Comparison of ENCODE assay signal across 1 cellular context in the genomic region with DNA sequence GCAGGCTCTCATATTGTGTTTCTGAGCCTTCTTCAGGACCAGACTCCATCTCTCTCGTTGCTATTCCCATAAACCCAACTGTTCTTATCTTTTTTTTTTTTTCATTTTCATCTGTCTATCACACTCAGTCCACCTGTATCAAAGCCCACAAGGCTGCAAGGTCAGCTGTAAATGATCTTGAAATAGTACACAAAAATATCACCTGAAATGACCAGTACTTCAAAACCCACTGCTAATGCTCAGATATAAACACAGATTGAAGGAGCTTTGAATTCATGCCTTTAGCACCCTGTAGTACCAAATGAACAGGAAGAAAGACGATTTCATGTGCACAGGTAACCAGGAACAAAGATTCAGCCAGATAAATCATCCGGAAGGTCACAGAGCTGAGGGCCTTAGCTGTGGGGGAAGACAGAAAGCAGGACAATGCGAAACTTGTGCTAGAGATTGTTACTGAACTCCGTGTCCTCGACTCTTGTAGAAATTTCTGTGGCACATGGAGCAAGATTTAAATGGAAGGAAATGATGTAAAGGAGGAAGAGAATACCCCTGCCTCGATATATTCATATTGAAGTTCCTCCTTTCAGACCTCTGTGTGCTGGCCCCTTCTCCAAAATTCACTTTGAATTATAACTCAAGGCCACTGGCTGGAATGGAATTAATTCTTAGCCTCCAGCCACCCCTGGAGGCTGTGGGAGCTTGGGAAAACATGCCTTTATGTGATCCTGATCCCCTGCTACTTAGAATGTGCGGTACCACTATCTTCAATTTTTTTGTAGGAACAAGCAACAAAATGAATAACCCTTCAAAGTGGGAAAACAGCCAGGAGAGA.
TF ChIP-seq lines count a peak whose summit lies in the region.

No MANE protein-coding gene starts in this region.

TF ChIP-seq in liver, 16 proteins besides CTCF, POLR2A, EP300 and RAD21 (continued from another document):
- TF ChIP-seq, protein P1, sequence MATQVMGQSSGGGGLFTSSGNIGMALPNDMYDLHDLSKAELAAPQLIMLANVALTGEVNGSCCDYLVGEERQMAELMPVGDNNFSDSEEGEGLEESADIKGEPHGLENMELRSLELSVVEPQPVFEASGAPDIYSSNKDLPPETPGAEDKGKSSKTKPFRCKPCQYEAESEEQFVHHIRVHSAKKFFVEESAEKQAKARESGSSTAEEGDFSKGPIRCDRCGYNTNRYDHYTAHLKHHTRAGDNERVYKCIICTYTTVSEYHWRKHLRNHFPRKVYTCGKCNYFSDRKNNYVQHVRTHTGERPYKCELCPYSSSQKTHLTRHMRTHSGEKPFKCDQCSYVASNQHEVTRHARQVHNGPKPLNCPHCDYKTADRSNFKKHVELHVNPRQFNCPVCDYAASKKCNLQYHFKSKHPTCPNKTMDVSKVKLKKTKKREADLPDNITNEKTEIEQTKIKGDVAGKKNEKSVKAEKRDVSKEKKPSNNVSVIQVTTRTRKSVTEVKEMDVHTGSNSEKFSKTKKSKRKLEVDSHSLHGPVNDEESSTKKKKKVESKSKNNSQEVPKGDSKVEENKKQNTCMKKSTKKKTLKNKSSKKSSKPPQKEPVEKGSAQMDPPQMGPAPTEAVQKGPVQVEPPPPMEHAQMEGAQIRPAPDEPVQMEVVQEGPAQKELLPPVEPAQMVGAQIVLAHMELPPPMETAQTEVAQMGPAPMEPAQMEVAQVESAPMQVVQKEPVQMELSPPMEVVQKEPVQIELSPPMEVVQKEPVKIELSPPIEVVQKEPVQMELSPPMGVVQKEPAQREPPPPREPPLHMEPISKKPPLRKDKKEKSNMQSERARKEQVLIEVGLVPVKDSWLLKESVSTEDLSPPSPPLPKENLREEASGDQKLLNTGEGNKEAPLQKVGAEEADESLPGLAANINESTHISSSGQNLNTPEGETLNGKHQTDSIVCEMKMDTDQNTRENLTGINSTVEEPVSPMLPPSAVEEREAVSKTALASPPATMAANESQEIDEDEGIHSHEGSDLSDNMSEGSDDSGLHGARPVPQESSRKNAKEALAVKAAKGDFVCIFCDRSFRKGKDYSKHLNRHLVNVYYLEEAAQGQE (IDR thresholded peaks at IDR 0.05) = no peak
- TF ChIP-seq, protein P2, sequence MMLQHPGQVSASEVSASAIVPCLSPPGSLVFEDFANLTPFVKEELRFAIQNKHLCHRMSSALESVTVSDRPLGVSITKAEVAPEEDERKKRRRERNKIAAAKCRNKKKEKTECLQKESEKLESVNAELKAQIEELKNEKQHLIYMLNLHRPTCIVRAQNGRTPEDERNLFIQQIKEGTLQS (IDR thresholded peaks at IDR 0.05) = no peak
- TF ChIP-seq JUND (IDR thresholded peaks at IDR 0.05) = no peak
- TF ChIP-seq TAF1 (conservative IDR thresholded peaks at IDR 0.05) = no peak
- TF ChIP-seq HNF4A (conservative IDR thresholded peaks at IDR 0.05) = no peak
- no peak for TF ChIP-seq GABPA (IDR thresholded peaks at IDR 0.05 in 1 of 2, conservative IDR thresholded peaks at IDR 0.05 in 1 of 2)
- TF ChIP-seq, protein P3, sequence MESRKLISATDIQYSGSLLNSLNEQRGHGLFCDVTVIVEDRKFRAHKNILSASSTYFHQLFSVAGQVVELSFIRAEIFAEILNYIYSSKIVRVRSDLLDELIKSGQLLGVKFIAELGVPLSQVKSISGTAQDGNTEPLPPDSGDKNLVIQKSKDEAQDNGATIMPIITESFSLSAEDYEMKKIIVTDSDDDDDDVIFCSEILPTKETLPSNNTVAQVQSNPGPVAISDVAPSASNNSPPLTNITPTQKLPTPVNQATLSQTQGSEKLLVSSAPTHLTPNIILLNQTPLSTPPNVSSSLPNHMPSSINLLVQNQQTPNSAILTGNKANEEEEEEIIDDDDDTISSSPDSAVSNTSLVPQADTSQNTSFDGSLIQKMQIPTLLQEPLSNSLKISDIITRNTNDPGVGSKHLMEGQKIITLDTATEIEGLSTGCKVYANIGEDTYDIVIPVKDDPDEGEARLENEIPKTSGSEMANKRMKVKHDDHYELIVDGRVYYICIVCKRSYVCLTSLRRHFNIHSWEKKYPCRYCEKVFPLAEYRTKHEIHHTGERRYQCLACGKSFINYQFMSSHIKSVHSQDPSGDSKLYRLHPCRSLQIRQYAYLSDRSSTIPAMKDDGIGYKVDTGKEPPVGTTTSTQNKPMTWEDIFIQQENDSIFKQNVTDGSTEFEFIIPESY (IDR thresholded peaks at IDR 0.05) = no peak
- TF ChIP-seq SP1 (IDR thresholded peaks at IDR 0.05) = no peak
- TF ChIP-seq NR2F2 (IDR thresholded peaks at IDR 0.05) = no peak
- no peak for TF ChIP-seq RXRA (IDR thresholded peaks at IDR 0.05)
